ENCODE assay signal across 29 cellular contexts in genomic region chr2:176234966-176235365, GRCh38. TPM values are rescaled to one million over a fixed set of nuclear protein-coding genes. Genes with fewer than 3 reads are reported as not detected.
DNase-seq lines count a peak whose midpoint lies in the region; FAIRE-seq and TF ChIP-seq lines count a peak whose summit lies in the region.
"Had no signal": no experiment of that assay in that cellular context is flagged by ENCODE, and none has a peak within 500 bp of the region (broad histone marks: within the 10 kb centered on the region; RNA-seq: fewer than 3 reads in every experiment).

No MANE protein-coding gene starts in this region.

- H4K20me1 ChIP-seq in Loucy (ENCODE audit: insufficient read depth, low read length, poor library complexity, severe bottlenecking): no peaks in the 10 kb centered on the region
- no peaks in the 10 kb centered on the region for H4K20me1 ChIP-seq in endothelial cell of umbilical vein (replicated peaks; ENCODE audit: control insufficient read depth, extremely low read depth, insufficient read depth, low read length)
- H4K20me1 ChIP-seq: BLaER1 had no signal

- no peaks in the 10 kb centered on the region for H3F3A ChIP-seq in Loucy (ENCODE audit: low read depth)

- H3K27ac Mint-ChIP-seq in CD4-positive, alpha-beta memory T cell: no peak overlapping the region
- H3K27ac Mint-ChIP-seq: CD14-positive monocyte; CD4-positive, CD25-positive, alpha-beta regulatory T cell; CD8-positive, alpha-beta T cell had no signal

- POLR2A ChIA-PET in endothelial cell of umbilical vein (lab: Charles Lee): no interaction called here
- POLR2A ChIA-PET in CD4-positive, alpha-beta memory T cell (lab: Charles Lee; ENCODE audit: partially characterized antibody): no interaction called here

- H3K79me2 ChIP-seq in Loucy (ENCODE audit: insufficient read depth, low read length): no peaks in the 10 kb centered on the region
- no peaks in the 10 kb centered on the region for H3K79me2 ChIP-seq in endothelial cell of umbilical vein (ENCODE audit: control insufficient read depth, insufficient read depth, low read length)

- H3K4me1 ChIP-seq in Loucy (ENCODE audit: insufficient read depth, low read length, poor library complexity, severe bottlenecking): peaks cover 14% of the 10 kb centered on the region
- peaks cover 16% of the 10 kb centered on the region for H3K4me1 ChIP-seq in endothelial cell of umbilical vein (ENCODE audit: control insufficient read depth, extremely low read depth, insufficient read depth, low read length)
- H3K4me1 ChIP-seq in CD4-positive, alpha-beta memory T cell (ENCODE audit: insufficient read depth, low read length): no peaks in the 10 kb centered on the region
- H3K4me1 ChIP-seq: BE2C, BLaER1, Caco-2 had no signal

- no peaks in the 10 kb centered on the region for H3K9me1 ChIP-seq in endothelial cell of umbilical vein (replicated peaks; ENCODE audit: control insufficient read depth, extremely low read depth, insufficient read depth, low read length)

- TF ChIP-seq POLR2A in endothelial cell of umbilical vein (IDR thresholded peaks at IDR 0.05; ENCODE audit: low read depth, low read length): no peak

- H3K4me2 ChIP-seq in Loucy (ENCODE audit: low read depth, low read length, poor library complexity, severe bottlenecking) (no peak overlapping the region), endothelial cell of umbilical vein (ENCODE audit: insufficient read depth, low read length) (peak overlapping the region; percentile 38)
- H3K4me2 ChIP-seq: BLaER1 had no signal

- H2AFZ ChIP-seq in Loucy (ENCODE audit: low read length): peak overlapping the region; percentile 40; the same call in 1 of the 2 replicates
- H2AFZ ChIP-seq in endothelial cell of umbilical vein (ENCODE audit: low read depth, low read length): peak overlapping the region; percentile 65

- H3K4me3 Mint-ChIP-seq in CD4-positive, alpha-beta memory T cell: no peak overlapping the region
- H3K4me3 Mint-ChIP-seq: CD14-positive monocyte; CD4-positive, CD25-positive, alpha-beta regulatory T cell; CD8-positive, alpha-beta T cell had no signal

- H3K36me3 ChIP-seq in Loucy (ENCODE audit: insufficient read depth, low read length): no peaks in the 10 kb centered on the region
- H3K36me3 ChIP-seq in endothelial cell of umbilical vein (ENCODE audit: control insufficient read depth in 2 of 2, extremely low read depth in 1 of 2, insufficient read depth in 2 of 2, low read length in 2 of 2): no peaks in the 10 kb centered on the region
- no peaks in the 10 kb centered on the region for H3K36me3 ChIP-seq in CD4-positive, alpha-beta memory T cell (ENCODE audit: insufficient read depth, low read length)
- H3K36me3 ChIP-seq: BE2C, BLaER1 had no signal

- H3K27me3 ChIP-seq in Loucy (ENCODE audit: insufficient read depth, low read length, poor library complexity, severe bottlenecking): no peaks in the 10 kb centered on the region
- no peaks in the 10 kb centered on the region for H3K27me3 ChIP-seq in endothelial cell of umbilical vein (ENCODE audit: control insufficient read depth in 2 of 2, insufficient read depth in 2 of 2, low read length in 2 of 2)
- no peaks in the 10 kb centered on the region for H3K27me3 ChIP-seq in CD4-positive, alpha-beta memory T cell (ENCODE audit: insufficient read depth, low read length)
- H3K27me3 ChIP-seq: BE2C, BLaER1 had no signal

- no peak for FAIRE-seq in endothelial cell of umbilical vein (lab: Jason Lieb, UNC)
- FAIRE-seq: A204.1, D721Med, GM12878, GM12892, GM18507 had no signal

- peaks cover 20 to 25% of the 10 kb centered on the region in 2 donors for H3K27me3 Mint-ChIP-seq in CD4-positive, alpha-beta memory T cell

- no TSS peak for BruUV-seq in endothelial cell of umbilical vein (replicated peaks; lab: Mats Ljungman, UMichigan)

- H3K27ac ChIP-seq in endothelial cell of umbilical vein (ENCODE audit: insufficient read depth, low read depth, low read length): no peak overlapping the region
- no peak overlapping the region for H3K27ac ChIP-seq in CD4-positive, alpha-beta memory T cell (ENCODE audit: low read depth, low read length)
- H3K27ac ChIP-seq: BLaER1 had no signal

- H3K36me3 Mint-ChIP-seq in CD4-positive, alpha-beta memory T cell: no peaks in the 10 kb centered on the region
- H3K36me3 Mint-ChIP-seq: CD14-positive monocyte; CD4-positive, CD25-positive, alpha-beta regulatory T cell; CD8-positive, alpha-beta T cell had no signal

- H3K9me3 ChIP-seq in Loucy (ENCODE audit: insufficient read depth, low read depth, low read length) (no peaks in the 10 kb centered on the region), endothelial cell of umbilical vein (replicated peaks; ENCODE audit: control insufficient read depth, insufficient read depth, low read length) (no peaks in the 10 kb centered on the region)
- no peaks in the 10 kb centered on the region for H3K9me3 ChIP-seq in CD4-positive, alpha-beta memory T cell (ENCODE audit: control insufficient read depth in 1 of 2, low read length in 2 of 2)
- H3K9me3 ChIP-seq: BE2C, BLaER1, Caco-2 had no signal

- no peaks in the 10 kb centered on the region for H3K9me2 ChIP-seq in Loucy (replicated peaks; ENCODE audit: low read depth, low read length)

- intact Hi-C loops in endothelial cell of umbilical vein (cut with micrococcal nuclease): loop anchor here (2.0 kb wide), 1 partner anchor 46 kb away; the partner anchor contains the start of gene HOXD1
- intact Hi-C loops in CD4-positive, alpha-beta memory T cell (cut with micrococcal nuclease): no loop called here

- H3K4me3 ChIP-seq in Loucy (ENCODE audit: low read length, poor library complexity, severe bottlenecking) (no peak overlapping the region), endothelial cell of umbilical vein (replicated peaks in 1 of 3; ENCODE audit: insufficient read depth in 1 of 3, low read depth in 1 of 3, low read length in 3 of 3) (no peak overlapping the region)
- H3K4me3 ChIP-seq in CD4-positive, alpha-beta memory T cell (ENCODE audit: low read length in 2 of 2): no peak overlapping the region
- H3K4me3 ChIP-seq: BLaER1, GM12878 had no signal

- CTCF ChIA-PET in endothelial cell of umbilical vein (lab: Charles Lee): interaction anchor here (0.9 to 3.0 kb wide), 7 partner anchors 10 to 220 kb away, joined by 3 to 13 read pairs (median 3); no protein-coding TSS in a partner anchor
- CTCF ChIA-PET in CD4-positive, alpha-beta memory T cell (lab: Charles Lee; ENCODE audit: partially characterized antibody): interaction anchor here (0.8 kb wide), 1 partner anchor 27 kb away, joined by 3 read pairs; no protein-coding TSS in a partner anchor

- H3K9ac ChIP-seq in Loucy (ENCODE audit: low read depth, low read length, poor library complexity, severe bottlenecking): no peak overlapping the region
- no peak overlapping the region for H3K9ac ChIP-seq in endothelial cell of umbilical vein (replicated peaks; ENCODE audit: extremely low read depth, insufficient read depth, low read length)
- H3K9ac ChIP-seq: BLaER1 had no signal

- dilution Hi-C loops in endothelial cell of umbilical vein (cut with MboI; ENCODE audit: extremely low pct_ligation_motif_present, low sequenced_read_pairs): no loop called here

- DNase-seq in dedifferentiated amniotic fluid mesenchymal stem cell (ENCODE audit: extremely low spot score): peak; percentile 11
- peak; percentile 39 for DNase-seq in endothelial cell of umbilical vein (ENCODE audit: low read depth, low spot score)
- no peak for DNase-seq in CD4-positive, alpha-beta memory T cell
- DNase-seq in HuH-7.5 (ENCODE audit: low spot score): no peak
- no peak for DNase-seq in DMS153 (lab: John Stamatoyannopoulos, UW)
- DNase-seq in cerebellar nuclear complex (lab: John Stamatoyannopoulos, UW): no peak
- DNase-seq: 8988T; ACHN; BE2C; C1 segment of cervical spinal cord; Caco-2; Calu3; CD4-positive, CD25-positive, alpha-beta regulatory T cell; CD8-positive, alpha-beta T cell; DMS53; DMS79; DND-41; EL; GDM1 had no signal

- H3K4me1 Mint-ChIP-seq in CD4-positive, alpha-beta memory T cell: no peaks in the 10 kb centered on the region
- H3K4me1 Mint-ChIP-seq: CD14-positive monocyte; CD4-positive, CD25-positive, alpha-beta regulatory T cell had no signal

- H3K9me3 Mint-ChIP-seq in CD4-positive, alpha-beta memory T cell: peaks cover 0 to 4% (median 0%) of the 10 kb centered on the region in 8 donors
- H3K9me3 Mint-ChIP-seq: CD8-positive, alpha-beta T cell had no signal

- TF ChIP-seq CTCF in Loucy (conservative IDR thresholded peaks at IDR 0.05; ENCODE audit: low read length) (no peak), endothelial cell of umbilical vein (IDR thresholded peaks at IDR 0.05; ENCODE audit: extremely low read depth in 1 of 2, insufficient read depth in 1 of 2, low read depth in 1 of 2, low read length in 2 of 2) (no peak)

TF ChIP-seq in endothelial cell of umbilical vein, 7 proteins besides CTCF, POLR2A, EP300 and RAD21 (continues in another document):
- no peak for TF ChIP-seq GATA2 (IDR thresholded peaks at IDR 0.05; ENCODE audit: insufficient read depth, insufficient read length, low read depth, low read length)
- no peak for TF ChIP-seq MYC (IDR thresholded peaks at IDR 0.05; ENCODE audit: low read depth, low read length)
- no peak for TF ChIP-seq POLR2AphosphoS5 (IDR thresholded peaks at IDR 0.05; ENCODE audit: insufficient read depth, low read depth, low read length)

RNA-seq across cellular contexts. Expression of gene MTX2, which starts 34.3 kb away (rescaled TPM):
- 31.3 and 31.7 TPM in 2 replicates for total RNA-seq in endothelial cell of umbilical vein
- polyA plus RNA-seq in endothelial cell of umbilical vein: 23.6 and 31.3 TPM in 2 replicates
- polyA plus RNA-seq in endothelial cell of umbilical vein (2011; cell fraction: cytosol; rRNA removed): 44.8 and 47.0 TPM in 2 replicates
- polyA plus RNA-seq in endothelial cell of umbilical vein (2011; cell fraction: nucleus; rRNA removed): 48.7 and 51.9 TPM in 2 replicates
- polyA plus RNA-seq in endothelial cell of umbilical vein (2012): 42.9 and 54.2 TPM in 2 replicates
- 12.6 and 16.6 TPM in 2 replicates for polyA minus RNA-seq in endothelial cell of umbilical vein
- 8.6 TPM for polyA minus RNA-seq in endothelial cell of umbilical vein (2011; cell fraction: cytosol; rRNA and poly(A)+ RNA removed)
- 8.6 and 37.7 TPM in 2 replicates for polyA minus RNA-seq in endothelial cell of umbilical vein (2011; cell fraction: nucleus; rRNA and poly(A)+ RNA removed)
- total RNA-seq in CD4-positive, alpha-beta memory T cell: 1 to 10 TPM; 7.6 to 8.1 TPM
- 10 to 100 TPM; 15.9 to 24.6 TPM for polyA plus RNA-seq in CD4-positive, alpha-beta memory T cell

RNA-seq across cellular contexts. Expression of gene HOXD1, which starts 46.5 kb away (rescaled TPM):
- total RNA-seq in endothelial cell of umbilical vein: 10.4 and 14.1 TPM in 2 replicates
- polyA plus RNA-seq in endothelial cell of umbilical vein: 6.6 and 8.7 TPM in 2 replicates
- 5.8 and 6.1 TPM in 2 replicates for polyA plus RNA-seq in endothelial cell of umbilical vein (2011; cell fraction: cytosol; rRNA removed)
- 12.7 and 15.6 TPM in 2 replicates for polyA plus RNA-seq in endothelial cell of umbilical vein (2011; cell fraction: nucleus; rRNA removed)
- 12.0 and 23.9 TPM in 2 replicates for polyA plus RNA-seq in endothelial cell of umbilical vein (2012)
- polyA minus RNA-seq in endothelial cell of umbilical vein: 2.2 and 3.5 TPM in 2 replicates
- not detected for polyA minus RNA-seq in endothelial cell of umbilical vein (2011; cell fraction: cytosol; rRNA and poly(A)+ RNA removed)
- polyA minus RNA-seq in endothelial cell of umbilical vein (2011; cell fraction: nucleus; rRNA and poly(A)+ RNA removed): 3.4 and 3.5 TPM in 2 replicates
- not detected for total RNA-seq in CD4-positive, alpha-beta memory T cell
- not detected for polyA plus RNA-seq in CD4-positive, alpha-beta memory T cell
- total RNA-seq: A673; Caco-2; Calu3; CD4-positive, CD25-positive, alpha-beta regulatory T cell; CD8-positive, alpha-beta T cell; GM12878 had no signal
- polyA plus RNA-seq: AG04450; CD14-positive monocyte; CD4-positive, CD25-positive, alpha-beta regulatory T cell; GM12878 had no signal

Comparison
In these comparisons a context has a peak if more than half of its experiments do, and no peak if none do; other contexts are left out.
1. DNase-seq: peak in dedifferentiated amniotic fluid mesenchymal stem cell (single experiment) and endothelial cell of umbilical vein (single experiment); none in CD4-positive, alpha-beta memory T cell (0 of 5), HuH-7.5 (single experiment), DMS153 (single experiment) and cerebellar nuclear complex (0 of 2).
2. RNA of gene HOXD1, which starts 46.5 kb away (total RNA-seq): 10.4 to 14.1 TPM in endothelial cell of umbilical vein; not detected in CD4-positive, alpha-beta memory T cell; every median in the first group is over 10 times any median in the second.